ENCODE assay signal across 13 cellular contexts in the genomic region with DNA sequence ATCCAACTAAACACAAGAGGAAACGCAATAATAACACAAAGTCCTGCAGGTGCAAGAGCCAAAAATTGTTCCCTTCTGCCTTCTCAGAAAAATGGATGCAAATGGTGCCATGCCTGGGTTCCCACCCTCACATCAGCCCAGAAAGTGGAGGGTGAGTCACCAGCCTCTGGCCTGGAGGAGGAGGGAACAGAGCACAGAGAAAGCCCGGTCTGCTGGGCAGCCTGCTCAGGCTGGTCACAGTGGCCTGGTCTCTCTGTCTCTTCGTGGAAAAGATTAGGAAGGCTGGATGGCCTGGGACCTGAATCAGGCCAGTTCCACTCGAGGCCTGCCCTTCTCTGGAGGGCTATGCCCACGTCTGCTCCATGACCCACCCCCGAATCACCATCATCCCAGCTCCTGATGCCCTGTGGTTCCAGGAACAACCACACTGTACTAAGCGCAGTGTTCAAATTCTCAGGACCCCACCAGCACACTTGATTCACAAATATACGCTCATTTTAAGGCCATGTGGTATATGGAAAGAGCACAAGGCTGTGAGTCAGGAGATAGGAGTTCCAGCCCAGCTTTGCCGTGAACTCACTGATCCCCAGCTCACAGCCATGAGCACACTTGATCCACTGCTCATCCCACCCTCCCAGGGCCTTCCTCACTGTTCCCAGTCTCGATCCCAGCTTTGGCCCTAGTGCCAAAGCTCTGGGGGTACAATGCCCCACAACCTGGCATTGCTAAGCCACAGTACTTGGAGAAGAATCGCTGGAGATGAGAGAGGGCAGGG.
A peak's percentile ranks its signal among the peaks of the same experiment; 100 is the strongest.
DNase-seq lines count a peak whose midpoint lies in the region; ATAC-seq and TF ChIP-seq lines count a peak whose summit lies in the region.
"Had no signal": no experiment of that assay in that cellular context is flagged by ENCODE, and none has a peak within 500 bp of the region (broad histone marks: within the 10 kb centered on the region; RNA-seq: fewer than 3 reads in every experiment).

No MANE protein-coding gene starts in this region.

- ATAC-seq in SK-N-SH treated with all-trans-retinoic acid at 6 μM for 48 hours (peak; percentile 80), HG02571 (IDR thresholded peaks at IDR 0.05; ENCODE audit: unreplicated experiment) (no peak), GM21360 (IDR thresholded peaks at IDR 0.05; ENCODE audit: unreplicated experiment) (no peak), HG03521 (IDR thresholded peaks at IDR 0.05; ENCODE audit: unreplicated experiment) (no peak), HG03565 (IDR thresholded peaks at IDR 0.05; ENCODE audit: unreplicated experiment) (no peak)
- ATAC-seq: activated T-cell treated with anti-CD3 and anti-CD28 coated beads, Interleukin-2, amount 50 U/mL, for 72 hours had no signal

- TF ChIP-seq CTCF in HFF-Myc (IDR thresholded peaks at IDR 0.05; ENCODE audit: low read depth, low read length, missing control alignments) (no peak), foreskin fibroblast (IDR thresholded peaks at IDR 0.05; ENCODE audit: low read depth, low read length) (no peak)

- H3K4me3 ChIP-seq in HFF-Myc (replicated peaks; ENCODE audit: low read depth, low read length) (no peak overlapping the region), foreskin fibroblast (ENCODE audit: low read depth in 1 of 2, low read length in 2 of 2) (no peak overlapping the region)

- DNase-seq in HFF-Myc (ENCODE audit: extremely low read depth, low read depth) (peak; percentile 7), foreskin fibroblast (peak; percentile 24 to 57), stromal cell of bone marrow (ENCODE audit: low read depth) (peak; percentile 39)
- DNase-seq: activated CD4-positive, CD25-positive, alpha-beta regulatory T cell; activated T-cell treated with anti-CD3 and anti-CD28 coated beads, Interleukin-2, amount 50 U/mL, for 72 hours; central memory CD4-positive, alpha-beta T cell; NCI-H1930; retina had no signal

TF ChIP-seq in SK-N-SH treated with all-trans-retinoic acid at 6 μM for 48 hours, 23 proteins besides CTCF, POLR2A, EP300 and RAD21:
- TF ChIP-seq ESRRG (CRISPR knock-in tag; IDR thresholded peaks at IDR 0.05) (no peak), ZNF565 (CRISPR knock-in tag; conservative IDR thresholded peaks at IDR 0.05; ENCODE audit: low read depth) (no peak), ZFP30 (CRISPR knock-in tag; IDR thresholded peaks at IDR 0.05) (no peak)
